Comparison of ENCODE assay signal across 11 cellular contexts in genomic region chr4:66048861-66049260, GRCh38.
"Had no signal": no experiment of that assay in that cellular context is flagged by ENCODE, and none has a peak within 500 bp of the region (broad histone marks: within the 10 kb centered on the region; RNA-seq: fewer than 3 reads in every experiment).

No MANE protein-coding gene starts in this region.

- H3K4me3 ChIP-seq: dorsolateral prefrontal cortex, esophagus muscularis mucosa, gastroesophageal sphincter, left ventricle myocardium inferior, pancreas, thyroid gland had no signal

- H3K4me1 ChIP-seq: esophagus muscularis mucosa, gastroesophageal sphincter, left ventricle myocardium inferior, pancreas, thyroid gland had no signal

- H3K9me3 ChIP-seq: esophagus muscularis mucosa, gastroesophageal sphincter, left ventricle myocardium inferior, pancreas, thyroid gland had no signal

- H3K36me3 ChIP-seq: esophagus muscularis mucosa, gastroesophageal sphincter, left ventricle myocardium inferior, pancreas, thyroid gland had no signal

- DNase-seq: activated CD4-positive, alpha-beta T cell treated with anti-CD3 and anti-CD28 coated beads, Interleukin-2, amount 50 U/mL, for 1 hour; activated naive CD4-positive, alpha-beta T cell treated with anti-CD3 and anti-CD28 coated beads, Interleukin-2, amount 50 U/mL, for 16 hours; dorsolateral prefrontal cortex; left ventricle myocardium inferior; mesenchymal stem cell; pancreas; stimulated activated CD4-positive, alpha-beta T cell treated with anti-CD3 and anti-CD28 coated beads, Interleukin-4, amount 100 ng/mL, for 24 hours; T-helper 17 cell; thyroid gland had no signal

- H3K27ac ChIP-seq: dorsolateral prefrontal cortex, esophagus muscularis mucosa, gastroesophageal sphincter, left ventricle myocardium inferior, pancreas, thyroid gland had no signal

- ATAC-seq: gastroesophageal sphincter, pancreas, T-helper 17 cell had no signal

- H3K27me3 ChIP-seq: dorsolateral prefrontal cortex, esophagus muscularis mucosa, gastroesophageal sphincter, pancreas, thyroid gland had no signal
